7 cellular contexts compared by ENCODE assay signal in genomic region chr10:5283305-5284158, GRCh38.
DNase-seq lines count a peak whose midpoint lies in the region; ATAC-seq and TF ChIP-seq lines count a peak whose summit lies in the region.

No MANE protein-coding gene starts in this region.

- no peaks in the 10 kb centered on the region for H3K27me3 Mint-ChIP-seq in WTC11 (ENCODE audit: low read depth)

- H3K36me3 Mint-ChIP-seq in WTC11, result no peaks in the 10 kb centered on the region

- H3K9me3 ChIP-seq in HCT116 (ENCODE audit: control insufficient read depth in 1 of 2, insufficient read depth in 1 of 2, low read depth in 1 of 2, low read length in 2 of 2), result no peaks in the 10 kb centered on the region
- H3K9me3 ChIP-seq in lower lobe of right lung, result no peaks in the 10 kb centered on the region
- H3K9me3 ChIP-seq in suprapubic skin, result no peaks in the 10 kb centered on the region

- CTCF ChIA-PET in HCT116 (lab: Charles Lee) (interaction anchor here (0.9 to 2.7 kb wide), 5 partner anchors 10 to 434 kb away, joined by 3 to 18 read pairs (median 5); no protein-coding TSS in a partner anchor), WTC11 (lab: Charles Lee) (interaction anchor here (0.7 to 2.5 kb wide), 6 partner anchors 10 to 469 kb away, joined by 4 to 10 read pairs (median 7); no protein-coding TSS in a partner anchor)

- H3K27me3 ChIP-seq in HCT116 (ENCODE audit: insufficient read depth, low read length) (no peaks in the 10 kb centered on the region), lower lobe of right lung (ENCODE audit: low read depth) (no peaks in the 10 kb centered on the region), suprapubic skin (no peaks in the 10 kb centered on the region)

- H3K27ac Mint-ChIP-seq in WTC11, result no peak overlapping the region

- ATAC-seq in HCT116, result peak; percentile 97
- ATAC-seq in WTC11, result peak; percentile 89
- peak; percentile 92 to 94 for ATAC-seq in lower lobe of right lung

- DNase-seq in HCT116 (ENCODE audit: low read depth, low spot score), result peak; percentile 55
- DNase-seq in NCI-H1092 (lab: John Stamatoyannopoulos, UW), result peak; percentile 11
- DNase-seq in WTC11 (ENCODE audit: low spot score), result peak; percentile 66
- peak; percentile 66 to 75 for DNase-seq in dermis microvascular lymphatic vessel endothelial cell (ENCODE audit: low read depth in 2 of 2)
- peak; percentile 69 for DNase-seq in lower lobe of right lung
- no peak for DNase-seq in suprapubic skin (ENCODE audit: low spot score in 2 of 2)

- no peak overlapping the region for H3K4me3 Mint-ChIP-seq in WTC11

- WGBS in suprapubic skin, result 59% methylated on average over 14 of the region's 14 CpGs

- H2AFZ ChIP-seq in HCT116 (ENCODE audit: low read depth, low read length, poor library complexity, severe bottlenecking), result peak overlapping the region; percentile 70

- peaks cover 26% of the 10 kb centered on the region for H3K4me1 Mint-ChIP-seq in WTC11

- TF ChIP-seq RAD21 in HCT116 (IDR thresholded peaks at IDR 0.05; ENCODE audit: low read depth), result peak; percentile 79

- no peak overlapping the region for H3K27ac ChIP-seq in HCT116 (ENCODE audit: low read depth, low read length)
- H3K27ac ChIP-seq in lower lobe of right lung, result no peak overlapping the region
- no peak overlapping the region for H3K27ac ChIP-seq in suprapubic skin

- no peak overlapping the region for H3K9ac ChIP-seq in HCT116 (ENCODE audit: low read length)

- no TSS peak for BruUV-seq in HCT116 (replicated peaks; lab: Mats Ljungman, UMichigan)

- no peaks in the 10 kb centered on the region for H3K36me3 ChIP-seq in HCT116 (ENCODE audit: control insufficient read depth in 1 of 2, insufficient read depth in 2 of 2, low read length in 2 of 2)
- H3K36me3 ChIP-seq in lower lobe of right lung, result no peaks in the 10 kb centered on the region
- H3K36me3 ChIP-seq in suprapubic skin, result no peaks in the 10 kb centered on the region

- no peaks in the 10 kb centered on the region for H3K9me2 ChIP-seq in HCT116 (ENCODE audit: insufficient read depth)

- TF ChIP-seq POLR2A in HCT116 (IDR thresholded peaks at IDR 0.05; ENCODE audit: borderline replicate concordance, extremely low read depth, insufficient read depth, insufficient read length) (no peak), suprapubic skin (IDR thresholded peaks at IDR 0.05) (no peak)

- peak; percentile 74 for TF ChIP-seq CTCF in GM12873 (IDR thresholded peaks at IDR 0.05; ENCODE audit: insufficient read depth, low read depth, low read length, missing control alignments)
- peak; percentile 77 to 90 (median 80) for TF ChIP-seq CTCF in HCT116 (IDR thresholded peaks at IDR 0.05 in 2 of 3, conservative IDR thresholded peaks at IDR 0.05 in 1 of 3; ENCODE audit: borderline replicate concordance in 1 of 3, insufficient read depth in 1 of 3, low read depth in 2 of 3, low read length in 2 of 3)
- peak; percentile 53 for TF ChIP-seq CTCF in WTC11 (IDR thresholded peaks at IDR 0.05)
- TF ChIP-seq CTCF in lower lobe of right lung (IDR thresholded peaks at IDR 0.05), result peak; percentile 76
- peak; percentile 38 to 61 for TF ChIP-seq CTCF in suprapubic skin (IDR thresholded peaks at IDR 0.05)

- H4K20me1 ChIP-seq in HCT116 (ENCODE audit: insufficient read depth), result no peaks in the 10 kb centered on the region

- H3K4me3 ChIP-seq in HCT116 (replicated peaks in 1 of 2; ENCODE audit: low read depth in 1 of 2, low read length in 2 of 2) (no peak overlapping the region), lower lobe of right lung (no peak overlapping the region), suprapubic skin (no peak overlapping the region)

- intact Hi-C loops in HCT116 (cut with micrococcal nuclease), result loop anchor here (1.0 to 5.0 kb wide), 2 partner anchors 191 to 434 kb away; partner anchors contain the start of gene AKR1C3
- intact Hi-C loops in lower lobe of right lung (cut with DNase I), result loop anchor here (5.0 kb wide), 1 partner anchor 266 kb away; no protein-coding TSS in a partner anchor

- RAD21 ChIA-PET in HCT116 (lab: Charles Lee; ENCODE audit: low non-redundant PET in 1 of 2, low total read pairs in 2 of 2, uncharacterized antibody in 2 of 2, unreplicated experiment in 2 of 2), result interaction anchor here in 1 of 2 experiments (1.0 kb wide), 1 partner anchor 434 kb away, joined by 3 read pairs; no protein-coding TSS in a partner anchor

- H3K4me2 ChIP-seq in HCT116 (ENCODE audit: low read length), result peak overlapping the region; percentile 40

- POLR2A ChIA-PET in HCT116 (lab: Charles Lee), result interaction anchor here (0.6 kb wide), 1 partner anchor 135 kb away, joined by 3 read pairs; no protein-coding TSS in a partner anchor
- POLR2A ChIA-PET in WTC11 (lab: Charles Lee), result no interaction called here

- H3K9me3 Mint-ChIP-seq in WTC11, result no peaks in the 10 kb centered on the region

- H3K79me2 ChIP-seq in HCT116 (ENCODE audit: insufficient read depth, low read length), result no peaks in the 10 kb centered on the region

- no peak for TF ChIP-seq EP300 in suprapubic skin (IDR thresholded peaks at IDR 0.05)

- H3K4me1 ChIP-seq in HCT116 (ENCODE audit: control insufficient read depth in 1 of 2, insufficient read depth in 2 of 2, low read length in 2 of 2), result peaks cover 0 to 6% of the 10 kb centered on the region in 2 experiments; a peak in 1 of 4 replicates
- H3K4me1 ChIP-seq in lower lobe of right lung, result peaks cover 21% of the 10 kb centered on the region
- H3K4me1 ChIP-seq in suprapubic skin, result peaks cover 8% of the 10 kb centered on the region

TF ChIP-seq in HCT116, 20 proteins besides CTCF, POLR2A, EP300 and RAD21 (continues in another document):
- TF ChIP-seq EZH2phosphoT487 (IDR thresholded peaks at IDR 0.05; ENCODE audit: borderline replicate concordance) (no peak), TCF7L2 (IDR thresholded peaks at IDR 0.05; ENCODE audit: borderline replicate concordance, extremely low read depth, insufficient read depth, insufficient read length) (no peak), SP1 (IDR thresholded peaks at IDR 0.05; ENCODE audit: low read depth) (no peak), EZH2 (IDR thresholded peaks at IDR 0.05) (no peak), ELF1 (IDR thresholded peaks at IDR 0.05; ENCODE audit: borderline replicate concordance, low read depth) (no peak), JUND (IDR thresholded peaks at IDR 0.05) (no peak), CEBPB (IDR thresholded peaks at IDR 0.05; ENCODE audit: low read depth) (no peak), FOSL1 (IDR thresholded peaks at IDR 0.05; ENCODE audit: low read depth) (no peak), YY1 (IDR thresholded peaks at IDR 0.05; ENCODE audit: extremely low read depth, insufficient replicate concordance, low read depth, low read length) (no peak)
- TF ChIP-seq, protein P1, sequence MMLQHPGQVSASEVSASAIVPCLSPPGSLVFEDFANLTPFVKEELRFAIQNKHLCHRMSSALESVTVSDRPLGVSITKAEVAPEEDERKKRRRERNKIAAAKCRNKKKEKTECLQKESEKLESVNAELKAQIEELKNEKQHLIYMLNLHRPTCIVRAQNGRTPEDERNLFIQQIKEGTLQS (IDR thresholded peaks at IDR 0.05), result no peak

TF ChIP-seq in WTC11, 78 proteins besides CTCF, POLR2A, EP300 and RAD21:
- no peak for TF ChIP-seq KAT7 (CRISPR knock-in tag; IDR thresholded peaks at IDR 0.05; ENCODE audit: borderline replicate concordance)

Comparison
In these comparisons a context has a peak if more than half of its experiments do, and no peak if none do; other contexts are left out.
1. DNase-seq: peak in HCT116 (single experiment), NCI-H1092 (single experiment), WTC11 (single experiment), dermis microvascular lymphatic vessel endothelial cell (2 of 2) and lower lobe of right lung (single experiment); none in suprapubic skin (0 of 2).
2. Peak in every context shown above with its lines, with median percentiles within 50 percentile points of each other: CTCF ChIP-seq and ATAC-seq.